ENCODE assay signal across 13 cellular contexts in the genomic region with DNA sequence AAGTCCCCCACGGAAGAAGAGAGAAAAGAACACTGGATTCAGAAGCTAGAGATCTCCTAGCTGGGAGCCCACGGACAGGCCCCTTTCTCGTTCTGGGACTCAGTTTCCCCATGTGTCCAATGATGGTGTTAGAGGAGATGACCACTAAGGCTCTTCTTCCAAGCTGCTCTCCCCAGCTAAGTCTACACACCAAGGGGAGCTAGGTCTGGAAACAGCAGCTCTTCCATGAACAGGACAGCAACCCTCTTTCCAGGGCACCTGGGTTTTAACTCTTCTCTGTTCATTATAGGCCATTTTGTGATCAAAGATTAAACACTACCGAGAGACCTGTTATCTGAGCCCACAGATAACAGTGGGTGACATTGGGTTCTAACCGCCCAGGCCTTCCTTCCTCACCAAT.
DNase-seq lines count a peak whose midpoint lies in the region; ATAC-seq and TF ChIP-seq lines count a peak whose summit lies in the region.
"Had no signal": no experiment of that assay in that cellular context is flagged by ENCODE, and none has a peak within 500 bp of the region (broad histone marks: within the 10 kb centered on the region; RNA-seq: fewer than 3 reads in every experiment).

No MANE protein-coding gene starts in this region.

- 92 to 97% methylated on average over 5 of the region's 5 CpGs for WGBS in upper lobe of left lung, 2 donors

- H3K36me3 ChIP-seq in muscle layer of duodenum (ENCODE audit: control insufficient read depth in 1 of 2, insufficient read depth in 2 of 2, low read length in 2 of 2) (no peaks in the 10 kb centered on the region), upper lobe of left lung (no peaks in the 10 kb centered on the region), BE2C (no peaks in the 10 kb centered on the region)

- H3K27ac ChIP-seq in muscle layer of duodenum (ENCODE audit: low read length) (peak overlapping the region; percentile 16), upper lobe of left lung (peak overlapping the region; percentile 3 to 70 (median 63))
- H3K27ac ChIP-seq: GM23248 had no signal

- no peak for TF ChIP-seq CTCF in upper lobe of left lung (IDR thresholded peaks at IDR 0.05)
- no peak for TF ChIP-seq CTCF in BE2C (IDR thresholded peaks at IDR 0.05; ENCODE audit: low read depth, low read length)

- H3K27me3 Mint-ChIP-seq in activated naive CD4-positive, alpha-beta T cell treated with anti-CD3 and anti-CD28 coated beads for 36 hours (ENCODE audit: low read depth), result no peaks in the 10 kb centered on the region
- H3K27me3 Mint-ChIP-seq in activated naive CD8-positive, alpha-beta T cell, result no peaks in the 10 kb centered on the region

- H3K27me3 ChIP-seq in muscle layer of duodenum (ENCODE audit: low read depth, low read length) (no peaks in the 10 kb centered on the region), upper lobe of left lung (no peaks in the 10 kb centered on the region), BE2C (no peaks in the 10 kb centered on the region)
- H3K27me3 ChIP-seq: heart left ventricle had no signal

- H3K4me1 Mint-ChIP-seq in activated naive CD4-positive, alpha-beta T cell treated with anti-CD3 and anti-CD28 coated beads for 36 hours (ENCODE audit: low read depth), result peaks cover 85% of the 10 kb centered on the region
- H3K4me1 Mint-ChIP-seq in activated naive CD8-positive, alpha-beta T cell (ENCODE audit: low read depth), result peaks cover 86% of the 10 kb centered on the region

- DNase-seq in activated naive CD4-positive, alpha-beta T cell treated with anti-CD3 and anti-CD28 coated beads for 36 hours, result no peak
- DNase-seq in activated naive CD4-positive, alpha-beta T cell treated with Interleukin-2 at 50 U/mL for 16 hours, result no peak
- DNase-seq in upper lobe of left lung, result no peak
- DNase-seq in NCI-H2227 (lab: John Stamatoyannopoulos, UW; ENCODE audit: unreplicated experiment), result no peak
- DNase-seq in BE2C, result no peak
- DNase-seq: GM23248, heart left ventricle, NCI-H226 had no signal

- intact Hi-C loops in activated naive CD4-positive, alpha-beta T cell treated with anti-CD3 and anti-CD28 coated beads for 36 hours (cut with micrococcal nuclease), result loop anchor here (2.0 to 10.0 kb wide), 4 partner anchors 25 to 929 kb away; partner anchors contain the start of genes TTC4 and USP24

- H3K27ac Mint-ChIP-seq in activated naive CD4-positive, alpha-beta T cell treated with anti-CD3 and anti-CD28 coated beads for 36 hours, result peak overlapping the region; percentile 86
- peak overlapping the region; percentile 96 for H3K27ac Mint-ChIP-seq in activated naive CD8-positive, alpha-beta T cell

- no peak for ATAC-seq in upper lobe of left lung (ENCODE audit: low FRiP score in 2 of 2)
- ATAC-seq in HG03039 (IDR thresholded peaks at IDR 0.05; ENCODE audit: unreplicated experiment), result no peak
- ATAC-seq: heart left ventricle, left lobe of liver had no signal

- H3K4me3 Mint-ChIP-seq in activated naive CD4-positive, alpha-beta T cell treated with anti-CD3 and anti-CD28 coated beads for 36 hours, result peak overlapping the region; percentile 69
- peak overlapping the region; percentile 66 for H3K4me3 Mint-ChIP-seq in activated naive CD8-positive, alpha-beta T cell
- H3K4me3 Mint-ChIP-seq: neural crest cell had no signal

- no peaks in the 10 kb centered on the region for H3K9me3 ChIP-seq in muscle layer of duodenum (ENCODE audit: control insufficient read depth in 1 of 2, low read length in 2 of 2)
- no peaks in the 10 kb centered on the region for H3K9me3 ChIP-seq in upper lobe of left lung
- H3K9me3 ChIP-seq in BE2C, result no peaks in the 10 kb centered on the region
- H3K9me3 ChIP-seq: heart left ventricle had no signal

- CTCF ChIA-PET in activated naive CD4-positive, alpha-beta T cell treated with anti-CD3 and anti-CD28 coated beads for 36 hours (lab: Charles Lee), result interaction anchor here (0.6 to 2.3 kb wide), 5 partner anchors 13 to 928 kb away, joined by 3 to 5 read pairs (median 3); no protein-coding TSS in a partner anchor

- no peaks in the 10 kb centered on the region for H3K9me3 Mint-ChIP-seq in activated naive CD4-positive, alpha-beta T cell treated with anti-CD3 and anti-CD28 coated beads for 36 hours
- H3K9me3 Mint-ChIP-seq in activated naive CD8-positive, alpha-beta T cell (ENCODE audit: low read depth), result no peaks in the 10 kb centered on the region
- H3K9me3 Mint-ChIP-seq: neural crest cell had no signal

- H3K4me3 ChIP-seq in muscle layer of duodenum (ENCODE audit: low read depth in 1 of 2, low read length in 2 of 2) (no peak overlapping the region), upper lobe of left lung (no peak overlapping the region), BE2C (ENCODE audit: low read depth, low read length) (no peak overlapping the region)
- H3K4me3 ChIP-seq: GM23248, heart left ventricle had no signal

- no peak for TF ChIP-seq EP300 in upper lobe of left lung (IDR thresholded peaks at IDR 0.05)

- H3K36me3 Mint-ChIP-seq in activated naive CD4-positive, alpha-beta T cell treated with anti-CD3 and anti-CD28 coated beads for 36 hours (ENCODE audit: low read depth), result peaks cover 1% of the 10 kb centered on the region
- H3K36me3 Mint-ChIP-seq in activated naive CD8-positive, alpha-beta T cell, result no peaks in the 10 kb centered on the region

- no peak for TF ChIP-seq POLR2A in upper lobe of left lung (IDR thresholded peaks at IDR 0.05)

- H3K4me1 ChIP-seq in muscle layer of duodenum (ENCODE audit: control insufficient read depth in 1 of 2, insufficient read depth in 2 of 2, low read length in 2 of 2), result peaks cover 27 to 64% of the 10 kb centered on the region in 2 donors
- H3K4me1 ChIP-seq in upper lobe of left lung, result peaks cover 35 to 55% (median 46%) of the 10 kb centered on the region in 4 donors
- peaks cover 11% of the 10 kb centered on the region for H3K4me1 ChIP-seq in BE2C
